ENCODE assay signal across 20 cellular contexts in the genomic region with DNA sequence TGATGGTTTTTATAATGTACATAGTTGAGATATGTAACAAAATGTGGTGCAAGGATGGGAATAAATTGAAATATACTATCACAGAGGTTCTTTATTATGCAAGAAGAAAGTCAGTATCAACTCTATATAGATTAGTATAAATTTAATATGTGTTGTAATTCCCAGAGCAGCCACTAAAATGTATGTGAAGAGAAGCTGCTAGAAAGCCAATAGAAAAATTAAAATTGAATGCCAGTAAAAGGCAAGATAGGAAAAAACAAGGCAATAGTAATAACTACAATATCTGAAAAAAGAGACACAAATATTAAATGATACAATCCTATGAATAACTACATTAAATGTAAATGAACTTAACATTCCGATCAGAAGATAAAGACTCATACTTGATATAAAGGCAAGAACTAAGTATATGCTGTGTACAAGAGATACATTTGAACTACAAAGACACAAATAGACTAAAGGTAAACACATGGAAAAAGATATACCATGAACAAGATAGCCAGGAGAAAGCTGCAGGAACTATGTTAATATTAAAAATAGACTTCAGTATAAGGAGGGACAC.
DNase-seq lines count a peak whose midpoint lies in the region; ATAC-seq, FAIRE-seq and TF ChIP-seq lines count a peak whose summit lies in the region.
"Had no signal": no experiment of that assay in that cellular context is flagged by ENCODE, and none has a peak within 500 bp of the region (broad histone marks: within the 10 kb centered on the region; RNA-seq: fewer than 3 reads in every experiment).

No MANE protein-coding gene starts in this region.

- TF ChIP-seq CTCF in HCT116 (IDR thresholded peaks at IDR 0.05 in 2 of 3, conservative IDR thresholded peaks at IDR 0.05 in 1 of 3; ENCODE audit: borderline replicate concordance in 1 of 3, insufficient read depth in 1 of 3, low read depth in 2 of 3, low read length in 2 of 3) (peak in 1 of 3 experiments; percentile 37; a peak in 1 of 6 replicates), MM.1S (IDR thresholded peaks at IDR 0.05; ENCODE audit: low read length) (0 out of 2 replicates have a peak, but pooled peaks have one; percentile 11), K562 (IDR thresholded peaks at IDR 0.05 in 2 of 3, conservative IDR thresholded peaks at IDR 0.05 in 1 of 3; ENCODE audit: insufficient read depth in 2 of 3, low read depth in 1 of 3, low read length in 3 of 3) (no peak), neural progenitor cell (IDR thresholded peaks at IDR 0.05) (peak; percentile 16)

- TF ChIP-seq RAD21 in HCT116 (IDR thresholded peaks at IDR 0.05; ENCODE audit: low read depth): no peak
- TF ChIP-seq RAD21 in K562 (CRISPR knock-in tag; conservative IDR thresholded peaks at IDR 0.05 in 1 of 2, IDR thresholded peaks at IDR 0.05 in 1 of 2): no peak

- 0 out of 4 replicates have a peak, but pooled peaks cover 0 to 5% of the 10 kb centered on the region in 2 experiments for H3K9me3 ChIP-seq in HCT116 (ENCODE audit: control insufficient read depth in 1 of 2, insufficient read depth in 1 of 2, low read depth in 1 of 2, low read length in 2 of 2)
- no peaks in the 10 kb centered on the region for H3K9me3 ChIP-seq in MM.1S (replicated peaks; ENCODE audit: insufficient read depth, low read length)
- H3K9me3 ChIP-seq in K562 (replicated peaks; ENCODE audit: control insufficient read depth, insufficient read depth, low read depth, low read length): no peaks in the 10 kb centered on the region
- H3K9me3 ChIP-seq in neural progenitor cell (ENCODE audit: low read depth): no peaks in the 10 kb centered on the region

- no peak overlapping the region for H3K4me2 ChIP-seq in HCT116 (ENCODE audit: low read length)
- H3K4me2 ChIP-seq in MM.1S (ENCODE audit: low read depth, low read length): no peak overlapping the region
- H3K4me2 ChIP-seq in K562 (ENCODE audit: insufficient read depth, low read length): no peak overlapping the region
- H3K4me2 ChIP-seq in neural progenitor cell: no peak overlapping the region
- H3K4me2 ChIP-seq: PC-9 had no signal

- H2AFZ ChIP-seq in HCT116 (ENCODE audit: low read depth, low read length, poor library complexity, severe bottlenecking) (peak overlapping the region; percentile 28), MM.1S (ENCODE audit: low read length) (no peak overlapping the region), K562 (ENCODE audit: low read depth, low read length) (no peak overlapping the region), neural progenitor cell (replicated peaks) (no peak overlapping the region)
- H2AFZ ChIP-seq: GM23248, PC-9 had no signal

- H3K9ac ChIP-seq in HCT116 (ENCODE audit: low read length) (no peak overlapping the region), MM.1S (ENCODE audit: low read length) (no peak overlapping the region), K562 (ENCODE audit: insufficient read depth in 1 of 2, low read depth in 2 of 2, low read length in 2 of 2) (no peak overlapping the region), neural progenitor cell (no peak overlapping the region)
- H3K9ac ChIP-seq: GM23248 had no signal

- in situ Hi-C loops in K562 (cut with MboI): no loop called here

- no peak overlapping the region for H3K4me3 ChIP-seq in HCT116 (replicated peaks in 1 of 2; ENCODE audit: low read depth in 1 of 2, low read length in 2 of 2)
- no peak overlapping the region for H3K4me3 ChIP-seq in MM.1S (ENCODE audit: low read length)
- H3K4me3 ChIP-seq in K562: no peak overlapping the region
- H3K4me3 ChIP-seq in neural progenitor cell: no peak overlapping the region
- H3K4me3 ChIP-seq: GM23248, PC-9 had no signal

- ATAC-seq in HCT116 (no peak; the same call in 1 of the 2 replicates), K562 (no peak), GM21381 (IDR thresholded peaks at IDR 0.05; ENCODE audit: unreplicated experiment) (no peak), GM18858 (IDR thresholded peaks at IDR 0.05; ENCODE audit: unreplicated experiment) (no peak)
- ATAC-seq in stimulated activated naive CD8-positive, alpha-beta T cell treated with anti-CD3 and anti-CD28 coated beads, Interleukin-15, Interleukin-2, amounts not matched to agents 100 U/mL and 50 U/mL, for 24 hours: no peak
- ATAC-seq: Right ventricle myocardium inferior had no signal

- TF ChIP-seq EP300 in K562 (IDR thresholded peaks at IDR 0.05; ENCODE audit: low read length): no peak

- no peak overlapping the region for H3K27ac Mint-ChIP-seq in neural progenitor cell
- H3K27ac Mint-ChIP-seq: B cell; CD4-positive, alpha-beta T cell; T-helper 1 cell treated with Interleukin-12 subunit alpha and Interleukin-12 subunit beta and Interleukin-4 antibody, amounts not matched to agents 30 μg/mL and 1 μg/mL, for 36 hours had no signal

- H3K36me3 ChIP-seq in HCT116 (ENCODE audit: control insufficient read depth in 1 of 2, insufficient read depth in 2 of 2, low read length in 2 of 2): 0 out of 4 replicates have a peak, but pooled peaks cover 0 to 3% of the 10 kb centered on the region in 2 experiments
- no peaks in the 10 kb centered on the region for H3K36me3 ChIP-seq in MM.1S (replicated peaks; ENCODE audit: insufficient read depth, low read length)
- H3K36me3 ChIP-seq in K562 (ENCODE audit: control insufficient read depth, insufficient read depth, low read length): no peaks in the 10 kb centered on the region
- H3K36me3 ChIP-seq in neural progenitor cell: no peaks in the 10 kb centered on the region

- H3F3A ChIP-seq in MM.1S (ENCODE audit: insufficient read depth, low read length) (no peaks in the 10 kb centered on the region), neural progenitor cell (ENCODE audit: low read depth) (no peaks in the 10 kb centered on the region)

- FAIRE-seq in K562 (lab: Jason Lieb, UNC): no peak

- no peak for DNase-seq in HCT116 (ENCODE audit: low read depth, low spot score)
- DNase-seq in MM.1S: no peak
- DNase-seq in K562 (ENCODE audit: extremely low read depth in 1 of 4, low spot score in 3 of 4): no peak
- DNase-seq in neural progenitor cell (ENCODE audit: low spot score): no peak
- DNase-seq in stimulated activated naive CD8-positive, alpha-beta T cell treated with anti-CD3 and anti-CD28 coated beads, Interleukin-15, Interleukin-2, amounts not matched to agents 100 U/mL and 50 U/mL, for 24 hours: no peak
- DNase-seq: Calu3; CD4-positive, alpha-beta T cell; DMS79; GM23248; KG1; NCI-H1092; NCI-H1694; NCI-H446 treated with DMSO at 0.1 percent for 48 hours; NK-92 treated with Interleukin-12 subunit alpha and Interleukin-12 subunit beta, amount 100 ng/mL, for 24 hours; PC-9 had no signal

- H3K36me3 Mint-ChIP-seq in neural progenitor cell: no peaks in the 10 kb centered on the region

- TF ChIP-seq POLR2A in HCT116 (IDR thresholded peaks at IDR 0.05; ENCODE audit: borderline replicate concordance, extremely low read depth, insufficient read depth, insufficient read length) (no peak), K562 (conservative IDR thresholded peaks at IDR 0.05) (no peak)

- no peak overlapping the region for H3K27ac ChIP-seq in HCT116 (ENCODE audit: low read depth, low read length)
- no peak overlapping the region for H3K27ac ChIP-seq in MM.1S (ENCODE audit: low read length)
- H3K27ac ChIP-seq in K562 (ENCODE audit: extremely low read depth, low read depth, low read length): no peak overlapping the region
- H3K27ac ChIP-seq in neural progenitor cell: no peak overlapping the region
- H3K27ac ChIP-seq: GM23248, PC-9 had no signal

- WGBS in K562 (ENCODE audit: insufficient coverage, low coverage, missing lambda C conversion rate): 9% methylated on average over 1 of the region's 1 CpG

- no peak overlapping the region for H3K4me3 Mint-ChIP-seq in neural progenitor cell
- H3K4me3 Mint-ChIP-seq: B cell; CD4-positive, alpha-beta T cell; T-helper 1 cell treated with Interleukin-12 subunit alpha and Interleukin-12 subunit beta and Interleukin-4 antibody, amounts not matched to agents 30 μg/mL and 1 μg/mL, for 36 hours had no signal

- H3K27me3 Mint-ChIP-seq in neural progenitor cell (ENCODE audit: insufficient read depth, low read depth): no peaks in the 10 kb centered on the region
- H3K27me3 Mint-ChIP-seq: CD4-positive, alpha-beta T cell had no signal

- H3K79me2 ChIP-seq in HCT116 (ENCODE audit: insufficient read depth, low read length) (no peaks in the 10 kb centered on the region), MM.1S (ENCODE audit: low read length) (no peaks in the 10 kb centered on the region), K562 (ENCODE audit: control insufficient read depth, insufficient read depth, low read length) (no peaks in the 10 kb centered on the region), neural progenitor cell (ENCODE audit: low read depth) (no peaks in the 10 kb centered on the region)

- BruUV-seq in HCT116 (replicated peaks; lab: Mats Ljungman, UMichigan) (no TSS peak), K562 (replicated peaks; lab: Mats Ljungman, UMichigan) (no TSS peak)

- H4K20me1 ChIP-seq in HCT116 (ENCODE audit: insufficient read depth) (no peaks in the 10 kb centered on the region), MM.1S (ENCODE audit: insufficient read depth, low read length) (no peaks in the 10 kb centered on the region), K562 (replicated peaks; ENCODE audit: control insufficient read depth, insufficient read depth, low read length) (no peaks in the 10 kb centered on the region), neural progenitor cell (ENCODE audit: low read depth) (no peaks in the 10 kb centered on the region)

- POLR2A ChIA-PET in HCT116 (lab: Charles Lee) (no interaction called here), K562 (lab: Yijun Ruan, JAX) (no interaction called here)

- no peaks in the 10 kb centered on the region for H3K9me1 ChIP-seq in K562 (ENCODE audit: control insufficient read depth, insufficient read depth, low read length)

- H3K9me3 Mint-ChIP-seq in neural progenitor cell: peaks cover 6% of the 10 kb centered on the region
- H3K9me3 Mint-ChIP-seq: T-helper 1 cell treated with Interleukin-12 subunit alpha and Interleukin-12 subunit beta and Interleukin-4 antibody, amounts not matched to agents 30 μg/mL and 1 μg/mL, for 36 hours had no signal

- RAD21 ChIA-PET in HCT116 (lab: Charles Lee; ENCODE audit: low non-redundant PET in 1 of 2, low total read pairs in 2 of 2, uncharacterized antibody in 2 of 2, unreplicated experiment in 2 of 2): no interaction called here

- H3K27me3 ChIP-seq in HCT116 (ENCODE audit: insufficient read depth, low read length): no peaks in the 10 kb centered on the region
- no peaks in the 10 kb centered on the region for H3K27me3 ChIP-seq in MM.1S (replicated peaks; ENCODE audit: insufficient read depth, low read length)
- 0 out of 5 replicates have a peak, but pooled peaks cover 0 to 2% of the 10 kb centered on the region in 2 experiments for H3K27me3 ChIP-seq in K562 (ENCODE audit: control insufficient read depth in 2 of 2, insufficient read depth in 2 of 2, low read length in 2 of 2)
- no peaks in the 10 kb centered on the region for H3K27me3 ChIP-seq in neural progenitor cell

- peaks cover 9% of the 10 kb centered on the region for H3K4me1 Mint-ChIP-seq in neural progenitor cell
- H3K4me1 Mint-ChIP-seq: B cell had no signal

- CTCF ChIA-PET in HCT116 (lab: Charles Lee): interaction anchor here (1.0 to 1.2 kb wide), 2 partner anchors 13 to 44 kb away, joined by 4 read pairs; no protein-coding TSS in a partner anchor
- CTCF ChIA-PET in K562 (lab: Yijun Ruan, JAX; ENCODE audit: low intra/inter-chr PET ratio): no interaction called here

- H3K9me2 ChIP-seq in HCT116 (ENCODE audit: insufficient read depth): no peaks in the 10 kb centered on the region
- no peaks in the 10 kb centered on the region for H3K9me2 ChIP-seq in MM.1S (replicated peaks; ENCODE audit: insufficient read depth, low read length)

- H3K4me1 ChIP-seq in HCT116 (ENCODE audit: control insufficient read depth in 1 of 2, insufficient read depth in 2 of 2, low read length in 2 of 2): no peaks in the 10 kb centered on the region
- no peaks in the 10 kb centered on the region for H3K4me1 ChIP-seq in MM.1S (ENCODE audit: low read length)
- H3K4me1 ChIP-seq in K562 (replicated peaks in 1 of 2; ENCODE audit: control insufficient read depth in 2 of 2, insufficient read depth in 2 of 2, low read length in 2 of 2): no peaks in the 10 kb centered on the region
- no peaks in the 10 kb centered on the region for H3K4me1 ChIP-seq in neural progenitor cell

- intact Hi-C loops in HCT116 (cut with micrococcal nuclease): no loop called here
- intact Hi-C loops in K562 (cut with micrococcal nuclease): no loop called here

Comparison
In these comparisons a context has a peak if more than half of its experiments do, and no peak if none do; other contexts are left out.
1. CTCF ChIP-seq: peak in MM.1S (single experiment) and neural progenitor cell (single experiment); none in K562 (0 of 3).